32 cellular contexts compared by ENCODE assay signal in the genomic region with DNA sequence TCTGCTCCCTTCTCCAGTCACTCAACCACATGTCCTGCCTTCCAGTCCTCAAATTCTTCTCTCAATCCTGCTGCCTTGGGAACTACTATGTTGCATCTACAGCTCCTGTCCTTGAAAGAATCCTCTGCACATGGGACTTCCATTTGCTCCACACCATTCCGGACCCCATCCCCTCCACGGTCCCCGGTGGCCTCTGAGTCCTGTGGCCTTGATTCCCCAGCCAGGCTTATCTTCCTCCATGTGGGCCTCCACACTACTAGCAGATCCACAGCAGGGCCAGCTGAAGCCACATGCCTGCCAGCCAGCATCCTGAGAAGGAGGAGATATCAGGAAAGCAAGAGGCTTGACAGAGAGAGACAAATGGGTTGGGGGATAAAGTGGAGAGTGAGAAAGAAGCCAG.
"Had no signal": no experiment of that assay in that cellular context is flagged by ENCODE, and none has a peak within 500 bp of the region (broad histone marks: within the 10 kb centered on the region; RNA-seq: fewer than 3 reads in every experiment).

No MANE protein-coding gene starts in this region.

- DNase-seq: activated B cell treated with CpG ODN at 0.5 μM for 24 hours; activated CD4-positive, alpha-beta memory T cell treated with anti-CD3 and anti-CD28 coated beads for 36 hours; activated CD4-positive, alpha-beta T cell treated with anti-CD3 and anti-CD28 coated beads for 4 hours; activated CD4-positive, alpha-beta T cell treated with anti-CD3 and anti-CD28 coated beads, Interleukin-2, amount 10 ng/mL, durations not matched to agents 24 days and 14 days; activated CD4-positive, alpha-beta T cell treated with anti-CD3 and anti-CD28 coated beads, Interleukin-2, amount 50 U/mL, for 1 hour; activated CD4-positive, alpha-beta T cell treated with anti-CD3 and anti-CD28 coated beads, Interleukin-2, amount 50 U/mL, for 4 hours; activated CD4-positive, CD25-positive, alpha-beta regulatory T cell treated with anti-CD3 and anti-CD28 coated beads, Interleukin-2, amount 50 U/mL, for 72 hours; activated CD8-positive, alpha-beta memory T cell treated with anti-CD3 and anti-CD28 coated beads, Interleukin-2, amount 50 U/mL, for 4 hours; activated CD8-positive, alpha-beta T cell treated with anti-CD3 and anti-CD28 coated beads for 36 hours; activated effector memory CD4-positive, alpha-beta T cell treated with anti-CD3 and anti-CD28 coated beads, Interleukin-2, amount 50 U/mL, for 16 hours; activated gamma-delta T cell treated with Interleukin-2 at 50 U/mL for 16 hours; activated naive CD4-positive, alpha-beta T cell; activated naive CD4-positive, alpha-beta T cell treated with anti-CD3 and anti-CD28 coated beads for 36 hours; activated naive CD4-positive, alpha-beta T cell treated with anti-CD3 and anti-CD28 coated beads, Interleukin-2, amount 50 U/mL, for 16 hours; activated naive CD8-positive, alpha-beta T cell treated with anti-CD3 and anti-CD28 coated beads for 36 hours; activated T-cell treated with anti-CD3 and anti-CD28 coated beads for 4 hours; activated T-cell treated with anti-CD3 and anti-CD28 coated beads, Interleukin-2, amount 50 U/mL, for 1 hour; activated T-cell treated with anti-CD3 and anti-CD28 coated beads, Interleukin-2, amount 50 U/mL, for 4 hours; activated T-cell treated with anti-CD3 and anti-CD28 coated beads, Interleukin-2, amount 50 U/mL, for 72 hours; adrenal gland; amniotic stem cell; aorta; body of pancreas; brain microvascular endothelial cell; central memory CD4-positive, alpha-beta T cell; T-helper 1 cell; T-helper 2 cell; T-helper 9 cell had no signal

- H3K27me3 ChIP-seq: adrenal gland, body of pancreas, brain microvascular endothelial cell, breast epithelium had no signal

- H3K4me3 ChIP-seq: adrenal gland, body of pancreas, breast epithelium had no signal

- H3K4me1 ChIP-seq: adrenal gland, body of pancreas, breast epithelium had no signal

- H3K27ac ChIP-seq: adrenal gland, body of pancreas, brain microvascular endothelial cell, breast epithelium, VCaP had no signal

- H3K9me3 ChIP-seq: adrenal gland, body of pancreas had no signal

- ATAC-seq: activated CD8-positive, alpha-beta T cell treated with anti-CD3 and anti-CD28 coated beads for 36 hours; activated naive CD4-positive, alpha-beta T cell treated with anti-CD3 and anti-CD28 coated beads, Interleukin-2, amount 50 U/mL, for 72 hours; activated T-cell treated with anti-CD3 and anti-CD28 coated beads, Interleukin-2, amount 50 U/mL, for 4 hours; activated T-cell treated with anti-CD3 and anti-CD28 coated beads, Interleukin-2, amount 50 U/mL, for 72 hours; activated T-helper 17 cell treated with anti-CD3 and anti-CD28 coated beads, Interleukin-2, amount 50 U/mL, for 72 hours; body of pancreas had no signal

- H3K36me3 ChIP-seq: adrenal gland, brain microvascular endothelial cell, breast epithelium had no signal
